1 cellular context compared by ENCODE assay signal in genomic region chr21:31754561-31754960, GRCh38.
TF ChIP-seq lines count a peak whose summit lies in the region.

No MANE protein-coding gene starts in this region.

TF ChIP-seq in GM23338, 12 proteins besides CTCF, POLR2A, EP300 and RAD21 (continued from another document):
- no peak for TF ChIP-seq REST (IDR thresholded peaks at IDR 0.05; ENCODE audit: unreplicated experiment)
- TF ChIP-seq ZNF114 (CRISPR knock-in tag; IDR thresholded peaks at IDR 0.05) = no peak
- TF ChIP-seq ETS1 (IDR thresholded peaks at IDR 0.05) = no peak
TF ChIP-seq in GM23338: peak in this region for 0.
